ENCODE assay signal across 28 cellular contexts in genomic region chr3:126535636-126536035, GRCh38. TPM values are rescaled to one million over a fixed set of nuclear protein-coding genes. Genes with fewer than 3 reads are reported as not detected.
"Had no signal": no experiment of that assay in that cellular context is flagged by ENCODE, and none has a peak within 500 bp of the region (broad histone marks: within the 10 kb centered on the region; RNA-seq: fewer than 3 reads in every experiment).

No MANE protein-coding gene starts in this region.

- DNase-seq: activated CD8-positive, alpha-beta memory T cell treated with anti-CD3 and anti-CD28 coated beads, Interleukin-2, amount 50 U/mL, for 48 hours; activated naive CD4-positive, alpha-beta T cell treated with anti-CD3 and anti-CD28 coated beads, Interleukin-2, amount 10 ng/mL, durations not matched to agents 7 days and 5 days; activated T-cell treated with anti-CD3 and anti-CD28 coated beads, Interleukin-2, amount 50 U/mL, for 48 hours; amygdala; effector memory CD4-positive, alpha-beta T cell; foreskin keratinocyte; hippocampal formation; mesenchymal stem cell; naive B cell; retina; stimulated activated CD4-positive, alpha-beta T cell treated with anti-CD3 and anti-CD28 coated beads, Interleukin-2, amount 100 ng/mL, for 24 hours; stomach; T1000; transverse colon; uterus had no signal

- H3K36me3 ChIP-seq: cardiac muscle cell, stomach, transverse colon, uterus had no signal

- H3K9me3 ChIP-seq: stomach, transverse colon, uterus had no signal

- H3K4me3 ChIP-seq: cardiac muscle cell, stomach, transverse colon, uterus had no signal

- H3K27me3 ChIP-seq: transverse colon, uterus had no signal

- H3K4me1 ChIP-seq: transverse colon, uterus had no signal

- H3K27ac ChIP-seq: cardiac muscle cell, foreskin keratinocyte, stomach, transverse colon, uterus had no signal

- ATAC-seq: foreskin keratinocyte; stimulated activated memory B cell treated with anti-CD40 and anti-IgM and Interleukin-4, amounts not matched to agents 10 μg/mL and 1 μg/mL and 100 μg/mL, for 72 hours; WTC11 had no signal

RNA-seq across cellular contexts. Expression of gene CHST13, which starts 11.7 kb away (rescaled TPM):
- total RNA-seq: dermis microvascular lymphatic vessel endothelial cell, glomerular endothelial cell, skeletal muscle tissue, temporal lobe had no signal
- polyA plus RNA-seq: neural cell had no signal

RNA-seq across cellular contexts. Expression of gene UROC1, which starts 18.1 kb away (rescaled TPM):
- total RNA-seq: cardiac muscle cell, dermis microvascular lymphatic vessel endothelial cell, foreskin keratinocyte, glomerular endothelial cell, lower leg skin, omental fat pad, progenitor cell of endocrine pancreas, skeletal muscle tissue, stomach, temporal lobe, transverse colon, WTC11 had no signal
- polyA plus RNA-seq: cardiac muscle cell, esophagus, foreskin keratinocyte, neural cell, stomach had no signal

RNA-seq across cellular contexts. Expression of gene C3orf22, which starts 23.1 kb away (rescaled TPM):
- total RNA-seq: cardiac muscle cell, dermis microvascular lymphatic vessel endothelial cell, foreskin keratinocyte, glomerular endothelial cell, lower leg skin, mucosa of gallbladder, omental fat pad, stomach, temporal lobe, transverse colon, uterus, WTC11 had no signal
- polyA plus RNA-seq: cardiac muscle cell, esophagus, foreskin keratinocyte, neural cell, stomach had no signal
